ENCODE assay signal across 4 cellular contexts in the genomic region with DNA sequence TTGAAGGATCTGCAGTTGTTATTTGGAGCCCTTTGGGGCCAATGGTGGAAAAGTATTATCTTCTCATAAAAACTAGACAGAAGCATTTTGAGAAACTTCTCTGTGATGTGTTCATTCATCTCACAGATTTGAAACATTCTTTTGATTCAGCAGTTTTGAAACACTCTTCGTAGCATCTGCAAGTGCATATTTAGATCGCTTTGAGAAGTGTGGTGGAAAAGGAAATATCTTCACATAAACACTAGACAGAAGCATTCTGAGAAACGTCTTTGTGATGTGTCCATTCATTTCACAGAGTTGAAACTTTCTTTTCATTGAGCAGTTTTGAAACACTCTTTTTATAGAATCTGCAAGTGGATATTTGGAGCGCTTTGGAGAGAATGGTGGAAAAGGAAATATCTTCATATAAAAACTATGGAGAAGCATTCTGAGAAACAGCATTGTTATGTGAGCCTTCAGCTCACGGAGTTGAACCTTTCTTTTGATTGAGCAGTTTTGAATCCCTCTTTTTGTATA.
DNase-seq lines count a peak whose midpoint lies in the region; ATAC-seq, FAIRE-seq and TF ChIP-seq lines count a peak whose summit lies in the region.
"Not testable (repeated sequence)": the region's sequence is repeated elsewhere in the genome, so short reads cannot be mapped to it uniquely, and the experiment has no call there.

No MANE protein-coding gene starts in this region.

- not testable (repeated sequence) for H3K9me3 ChIP-seq in Karpas-422 (ENCODE audit: low read length)
- peaks cover 86% of the 10 kb centered on the region for H3K9me3 ChIP-seq in HepG2 (ENCODE audit: low read length)

- intact Hi-C loops in HepG2 (cut with micrococcal nuclease; ENCODE audit: unreplicated experiment): not testable (repeated sequence)

- not testable (repeated sequence) for TF ChIP-seq RAD21 in HepG2 (CRISPR knock-in tag; IDR thresholded peaks at IDR 0.05)

- ATAC-seq in GM23338, HepG2: not testable (repeated sequence)

- H3K4me3 ChIP-seq in GM23338: peak overlapping the region; percentile 0; the same call in 1 of the 2 replicates
- not testable (repeated sequence) for H3K4me3 ChIP-seq in Karpas-422 (ENCODE audit: low read length); HepG2 (replicated peaks in 1 of 3; ENCODE audit: insufficient read depth in 1 of 3, low read depth in 2 of 3, low read length in 3 of 3)

- not testable (repeated sequence) for H2AFZ ChIP-seq in GM23338; Karpas-422 (ENCODE audit: low read length); HepG2 (ENCODE audit: low read length)

- H3K9me3 Mint-ChIP-seq in GM23338: peaks cover 72% of the 10 kb centered on the region

- POLR2A ChIA-PET in HepG2 (lab: Yijun Ruan, JAX): not testable (repeated sequence)

- 11% methylated on average over 5 of the region's 5 CpGs for WGBS in HepG2 (ENCODE audit: low lambda C conversion rate)

- H3K4me1 Mint-ChIP-seq in GM23338: not testable (repeated sequence)

- not testable (repeated sequence) for FAIRE-seq in HepG2 (lab: Jason Lieb, UNC)

- not testable (repeated sequence) for H3K27me3 Mint-ChIP-seq in GM23338 (ENCODE audit: insufficient read depth, low read depth, poor library complexity)

- not testable (repeated sequence) for TF ChIP-seq POLR2A in HepG2 (IDR thresholded peaks at IDR 0.05; ENCODE audit: insufficient read depth in 1 of 2, low read depth in 2 of 2, low read length in 2 of 2)

- not testable (repeated sequence) for H3K4me1 ChIP-seq in GM23338 (ENCODE audit: insufficient read depth); Karpas-422 (ENCODE audit: low read length); HepG2 (ENCODE audit: insufficient read depth, low read length)

- not testable (repeated sequence) for H3K27me3 ChIP-seq in GM23338 (ENCODE audit: insufficient read depth); Karpas-422 (ENCODE audit: low read length); HepG2 (ENCODE audit: control insufficient read depth in 1 of 2, insufficient read depth in 2 of 2, low read length in 2 of 2)

- not testable (repeated sequence) for TF ChIP-seq CTCF in GM23338 (conservative IDR thresholded peaks at IDR 0.05; ENCODE audit: low read depth in 2 of 2); HepG2 (CRISPR knock-in tag; IDR thresholded peaks at IDR 0.05)

- not testable (repeated sequence) for H3K9me2 ChIP-seq in GM23338 (ENCODE audit: insufficient read depth); Karpas-422 (replicated peaks; ENCODE audit: insufficient read depth, low read length)

- H3K36me3 ChIP-seq in GM23338 (ENCODE audit: insufficient read depth): peaks cover 18% of the 10 kb centered on the region
- H3K36me3 ChIP-seq in Karpas-422 (ENCODE audit: insufficient read depth, low read length); HepG2 (replicated peaks in 1 of 2; ENCODE audit: control insufficient read depth in 1 of 2, insufficient read depth in 2 of 2, low read length in 2 of 2): not testable (repeated sequence)

- H3K79me2 ChIP-seq in GM23338 (replicated peaks; ENCODE audit: insufficient read depth); Karpas-422 (ENCODE audit: low read length); HepG2 (ENCODE audit: insufficient read depth, low read length): not testable (repeated sequence)

- CTCF ChIA-PET in HepG2 (lab: Yijun Ruan, JAX; ENCODE audit: low intra/inter-chr PET ratio, low total read pairs): not testable (repeated sequence)

- H3K27ac Mint-ChIP-seq in GM23338: not testable (repeated sequence)

- H3K27ac ChIP-seq in GM23338 (ENCODE audit: low read depth); Karpas-422 (ENCODE audit: low read length); HepG2 (ENCODE audit: extremely low read length, insufficient read depth, low read length): not testable (repeated sequence)

- not testable (repeated sequence) for H3K4me3 Mint-ChIP-seq in GM23338

- not testable (repeated sequence) for DNase-seq in GM23338 (ENCODE audit: low spot score); HepG2 (ENCODE audit: low spot score)
- peak; percentile 35 for DNase-seq in Karpas-422
- DNase-seq in dedifferentiated amniotic fluid mesenchymal stem cell (ENCODE audit: extremely low spot score): peak; percentile 3

- not testable (repeated sequence) for TF ChIP-seq EP300 in HepG2 (IDR thresholded peaks at IDR 0.05; ENCODE audit: low read depth in 2 of 2, low read length in 2 of 2); HepG2 (CRISPR knock-in tag; IDR thresholded peaks at IDR 0.05; ENCODE audit: borderline replicate concordance)

- not testable (repeated sequence) for BruUV-seq in HepG2 (replicated peaks; lab: Mats Ljungman, UMichigan)

- not testable (repeated sequence) for H3K4me2 ChIP-seq in GM23338; Karpas-422 (ENCODE audit: low read depth, low read length, poor library complexity, severe bottlenecking); HepG2 (ENCODE audit: low read depth, low read length)

- not testable (repeated sequence) for H4K20me1 ChIP-seq in GM23338 (replicated peaks; ENCODE audit: insufficient read depth); Karpas-422 (ENCODE audit: insufficient read depth, low read depth, low read length); HepG2 (ENCODE audit: insufficient read depth, low read length)

- in situ Hi-C loops in HepG2 (cut with HindIII; ENCODE audit: extremely low pct_ligation_motif_present, low pct_unique_long_range_greater_than_20kb): not testable (repeated sequence)

- H3F3A ChIP-seq in GM23338 (replicated peaks; ENCODE audit: low read depth): not testable (repeated sequence)

- not testable (repeated sequence) for H3K9ac ChIP-seq in Karpas-422 (ENCODE audit: low read length); HepG2 (ENCODE audit: insufficient read depth, low read depth, low read length)

- peaks cover 44% of the 10 kb centered on the region for H3K36me3 Mint-ChIP-seq in GM23338 (ENCODE audit: low read depth)

TF ChIP-seq in HepG2, 621 proteins besides CTCF, POLR2A, EP300 and RAD21 (continues in another document):
- TF ChIP-seq FOXK2 (IDR thresholded peaks at IDR 0.05): peak; percentile 40; the same call in 1 of the 2 replicates
- peak; percentile 13; the same call in 1 of the 2 replicates for TF ChIP-seq ATF7 (IDR thresholded peaks at IDR 0.05)
- not testable (repeated sequence) for TF ChIP-seq ATF7 (CRISPR knock-in tag; IDR thresholded peaks at IDR 0.05); FOXP1 (CRISPR knock-in tag; IDR thresholded peaks at IDR 0.05); SOX6 (CRISPR knock-in tag; IDR thresholded peaks at IDR 0.05); NONO (CRISPR knock-in tag; conservative IDR thresholded peaks at IDR 0.05); LCORL (CRISPR knock-in tag; IDR thresholded peaks at IDR 0.05)
- TF ChIP-seq ZNF282 (IDR thresholded peaks at IDR 0.05; ENCODE audit: partially characterized antibody): peak; percentile 93
- peak; percentile 85; the same call in 1 of the 2 replicates for TF ChIP-seq PLRG1 (conservative IDR thresholded peaks at IDR 0.05)
- peak; percentile 55 for TF ChIP-seq FOXP1 (IDR thresholded peaks at IDR 0.05)
- TF ChIP-seq NBN (conservative IDR thresholded peaks at IDR 0.05): peak; percentile 97; the same call in 1 of the 2 replicates
- peak; percentile 31; the same call in 1 of the 2 replicates for TF ChIP-seq NFRKB (IDR thresholded peaks at IDR 0.05)
- peak; percentile 94 for TF ChIP-seq SOX6 (IDR thresholded peaks at IDR 0.05)
- peak; percentile 61; the same call in 1 of the 2 replicates for TF ChIP-seq ATM (IDR thresholded peaks at IDR 0.05; ENCODE audit: borderline replicate concordance)
- peak; percentile 48; the same call in 1 of the 2 replicates for TF ChIP-seq IKZF1 (IDR thresholded peaks at IDR 0.05)
- TF ChIP-seq, protein P1, sequence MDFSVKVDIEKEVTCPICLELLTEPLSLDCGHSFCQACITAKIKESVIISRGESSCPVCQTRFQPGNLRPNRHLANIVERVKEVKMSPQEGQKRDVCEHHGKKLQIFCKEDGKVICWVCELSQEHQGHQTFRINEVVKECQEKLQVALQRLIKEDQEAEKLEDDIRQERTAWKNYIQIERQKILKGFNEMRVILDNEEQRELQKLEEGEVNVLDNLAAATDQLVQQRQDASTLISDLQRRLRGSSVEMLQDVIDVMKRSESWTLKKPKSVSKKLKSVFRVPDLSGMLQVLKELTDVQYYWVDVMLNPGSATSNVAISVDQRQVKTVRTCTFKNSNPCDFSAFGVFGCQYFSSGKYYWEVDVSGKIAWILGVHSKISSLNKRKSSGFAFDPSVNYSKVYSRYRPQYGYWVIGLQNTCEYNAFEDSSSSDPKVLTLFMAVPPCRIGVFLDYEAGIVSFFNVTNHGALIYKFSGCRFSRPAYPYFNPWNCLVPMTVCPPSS (IDR thresholded peaks at IDR 0.05): peak; percentile 81; the same call in 1 of the 2 replicates
- TF ChIP-seq NONO (IDR thresholded peaks at IDR 0.05): peak; percentile 68; the same call in 1 of the 2 replicates
- peak; percentile 40; the same call in 1 of the 2 replicates for TF ChIP-seq RAD51 (IDR thresholded peaks at IDR 0.05; ENCODE audit: borderline replicate concordance)
- peak; percentile 89 for TF ChIP-seq PHB2 (IDR thresholded peaks at IDR 0.05; ENCODE audit: partially characterized antibody)
- TF ChIP-seq ARNT (IDR thresholded peaks at IDR 0.05): peak; percentile 89; the same call in 1 of the 2 replicates
- 0 out of 2 replicates have a peak, but pooled peaks have one; percentile 50 for TF ChIP-seq ISX (CRISPR knock-in tag; conservative IDR thresholded peaks at IDR 0.05)
- 0 out of 2 replicates have a peak, but pooled peaks have one; percentile 49 for TF ChIP-seq LCORL (IDR thresholded peaks at IDR 0.05)
